12 cellular contexts compared by ENCODE assay signal in the genomic region with DNA sequence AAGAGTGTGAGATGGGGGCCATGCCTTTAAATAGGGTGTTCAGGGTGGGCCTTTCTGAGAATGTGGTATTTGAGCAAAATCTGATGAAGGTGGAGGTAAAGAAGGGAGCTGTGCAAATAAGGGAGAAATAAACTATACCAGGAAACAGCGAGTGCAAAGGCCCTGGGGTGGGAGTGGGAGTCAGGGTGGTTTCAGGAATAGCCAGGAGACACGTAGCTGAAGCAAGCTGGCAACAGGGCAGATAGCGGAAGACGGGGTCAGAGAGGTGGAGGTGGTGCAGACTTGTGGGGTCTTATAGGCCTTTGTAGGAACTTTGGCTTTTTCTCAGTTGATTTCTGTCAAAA. TPM values are rescaled to one million over a fixed set of nuclear protein-coding genes. Genes with fewer than 3 reads are reported as not detected.
"Had no signal": no experiment of that assay in that cellular context is flagged by ENCODE, and none has a peak within 500 bp of the region (broad histone marks: within the 10 kb centered on the region; RNA-seq: fewer than 3 reads in every experiment).

No MANE protein-coding gene starts in this region.

- H3K9me3 ChIP-seq: pancreas had no signal

- H3K4me3 ChIP-seq: neural progenitor cell, pancreas had no signal

- H3K4me1 ChIP-seq: pancreas had no signal

- H3K27me3 ChIP-seq: neural progenitor cell, pancreas had no signal

- H3K36me3 Mint-ChIP-seq: neural progenitor cell; stimulated activated naive B cell treated with anti-CD40 and anti-IgM and Interleukin-4, amounts not matched to agents 10 μg/mL and 1 μg/mL and 100 μg/mL, for 72 hours had no signal

- H3K27ac Mint-ChIP-seq: stimulated activated naive B cell treated with anti-CD40 and anti-IgM and Interleukin-4, amounts not matched to agents 10 μg/mL and 1 μg/mL and 100 μg/mL, for 72 hours; T-helper 1 cell treated with Interleukin-12 subunit alpha and Interleukin-12 subunit beta and Interleukin-4 antibody, amounts not matched to agents 30 μg/mL and 1 μg/mL, for 36 hours had no signal

- H3K9me3 Mint-ChIP-seq: neural progenitor cell; stimulated activated naive B cell treated with anti-CD40 and anti-IgM and Interleukin-4, amounts not matched to agents 10 μg/mL and 1 μg/mL and 100 μg/mL, for 72 hours; T-helper 1 cell treated with Interleukin-12 subunit alpha and Interleukin-12 subunit beta and Interleukin-4 antibody, amounts not matched to agents 30 μg/mL and 1 μg/mL, for 36 hours had no signal

- H3K36me3 ChIP-seq: neural progenitor cell, pancreas had no signal

- DNase-seq: activated CD4-positive, CD25-positive, alpha-beta regulatory T cell; activated gamma-delta T cell; activated T-cell treated with anti-CD3 and anti-CD28 coated beads, Interleukin-2, amount 50 U/mL, for 48 hours; hypothalamus; midbrain; pancreas; retina; stimulated activated naive B cell treated with anti-CD40 and anti-IgM and Interleukin-4, amounts not matched to agents 10 μg/mL and 1 μg/mL and 100 μg/mL, for 72 hours had no signal

- ATAC-seq: SK-N-SH treated with all-trans-retinoic acid at 6 μM for 48 hours; stimulated activated naive B cell treated with anti-CD40 and anti-IgM and Interleukin-4, amounts not matched to agents 10 μg/mL and 1 μg/mL and 100 μg/mL, for 72 hours had no signal

- H3K4me3 Mint-ChIP-seq: neural progenitor cell; stimulated activated naive B cell treated with anti-CD40 and anti-IgM and Interleukin-4, amounts not matched to agents 10 μg/mL and 1 μg/mL and 100 μg/mL, for 72 hours; T-helper 1 cell treated with Interleukin-12 subunit alpha and Interleukin-12 subunit beta and Interleukin-4 antibody, amounts not matched to agents 30 μg/mL and 1 μg/mL, for 36 hours had no signal

- H3K27ac ChIP-seq: neural progenitor cell, pancreas had no signal

RNA-seq across cellular contexts. Expression of a gene that starts 51.6 kb away (rescaled TPM):
- total RNA-seq: endothelial cell of umbilical vein had no signal
